In genomic region chr2:28752608-28752984, GRCh38 we compare ENCODE assay signal across 8 cellular contexts. TPM values are rescaled to one million over a fixed set of nuclear protein-coding genes. Genes with fewer than 3 reads are reported as not detected.
A peak's percentile ranks its signal among the peaks of the same experiment; 100 is the strongest.
DNase-seq lines count a peak whose midpoint lies in the region; ATAC-seq, FAIRE-seq and TF ChIP-seq lines count a peak whose summit lies in the region.

No MANE protein-coding gene starts in this region.

- no peak for TF ChIP-seq POLR2A in erythroblast (IDR thresholded peaks at IDR 0.05; ENCODE audit: low read length)
- TF ChIP-seq POLR2A in GM12892 (IDR thresholded peaks at IDR 0.05; ENCODE audit: low read depth, low read length): no peak

- in situ Hi-C loops in GM13977 (cut with MboI; ENCODE audit: low pct_unique_long_range_greater_than_20kb, low sequenced_read_pairs, unreplicated experiment): loop anchor here (10.0 kb wide), 1 partner anchor 158 kb away; no protein-coding TSS in a partner anchor

- peak overlapping the region; percentile 80 to 96 (median 94) for H3K4me3 ChIP-seq in pancreas

- H3K36me3 ChIP-seq in pancreas: no peaks in the 10 kb centered on the region

- DNase-seq in GM13977 (ENCODE audit: low spot score) (peak; percentile 36), RKO (ENCODE audit: low spot score) (peak; percentile 32), erythroblast (lab: John Stamatoyannopoulos, UW) (peak; percentile 43 to 61), pancreas (no peak), GM12892 (ENCODE audit: insufficient read length) (no peak), hippocampal formation (lab: John Stamatoyannopoulos, UW) (no peak), HuH-7 (ENCODE audit: low spot score) (no peak)

- TF ChIP-seq CTCF in GM13977 (IDR thresholded peaks at IDR 0.05; ENCODE audit: extremely low read depth, insufficient read depth, missing control alignments): no peak
- no peak for TF ChIP-seq CTCF in pancreas (IDR thresholded peaks at IDR 0.05)

- ATAC-seq in pancreas: no peak
- ATAC-seq in GM18868 (IDR thresholded peaks at IDR 0.05; ENCODE audit: unreplicated experiment): no peak

- no peaks in the 10 kb centered on the region for H3K27me3 ChIP-seq in pancreas

- H3K27ac ChIP-seq in pancreas: peak overlapping the region; percentile 98 to 100 (median 98)

- FAIRE-seq in pancreas (lab: Jason Lieb, UNC) (no peak), GM12892 (lab: Jason Lieb, UNC) (no peak)

- 0 to 1% methylated on average over 9 of the region's 9 CpGs for WGBS in pancreas, 2 donors

- H3K9me3 ChIP-seq in pancreas: no peaks in the 10 kb centered on the region

- intact Hi-C loops in pancreas (cut with DNase I): loop anchor here in 2 of 3 donors (5.0 to 10.0 kb wide), 2 partner anchors 130 to 158 kb away; no protein-coding TSS in a partner anchor

- H3K4me1 ChIP-seq in pancreas: peaks cover 23 to 43% (median 32%) of the 10 kb centered on the region in 3 donors

RNA-seq across cellular contexts. Expression of gene PPP1CB, which starts 1.0 kb away (rescaled TPM):
- 100 to 1,000 TPM in 3 of 6 donors, 10 to 100 TPM in 3; 78.4 to 205 (median 98.7) TPM for total RNA-seq in pancreas
- 10 to 100 TPM; 33.2 to 50.3 TPM for polyA plus RNA-seq in pancreas
- polyA plus RNA-seq in GM12892 (2012; ENCODE audit: missing spikeins): 90.2 TPM

RNA-seq across cellular contexts. Expression of gene SPDYA, which starts 58.0 kb away (rescaled TPM):
- under 1 TPM; 0.38 to 0.78 (median 0.50) TPM for total RNA-seq in pancreas
- polyA plus RNA-seq in pancreas: under 1 TPM; 0.11 to 0.16 TPM
- polyA plus RNA-seq in GM12892 (2012; ENCODE audit: missing spikeins): 1.9 TPM

Comparison
In these comparisons a context has a peak if more than half of its experiments do, and no peak if none do; other contexts are left out.
1. DNase-seq: peak in GM13977 (single experiment), RKO (single experiment) and erythroblast (2 of 2); none in pancreas (0 of 6), GM12892 (single experiment), hippocampal formation (0 of 2) and HuH-7 (single experiment).